Comparison of ENCODE assay signal across 11 cellular contexts in genomic region chr3:193620650-193621049, GRCh38. TPM values are rescaled to one million over a fixed set of nuclear protein-coding genes. Genes with fewer than 3 reads are reported as not detected.
A peak's percentile ranks its signal among the peaks of the same experiment; 100 is the strongest.
DNase-seq lines count a peak whose midpoint lies in the region; ATAC-seq and TF ChIP-seq lines count a peak whose summit lies in the region.
"Had no signal": no experiment of that assay in that cellular context is flagged by ENCODE, and none has a peak within 500 bp of the region (broad histone marks: within the 10 kb centered on the region; RNA-seq: fewer than 3 reads in every experiment).

No MANE protein-coding gene starts in this region.

- peaks cover 7% of the 10 kb centered on the region for H3K36me3 Mint-ChIP-seq in endothelial cell (ENCODE audit: low read depth, unreplicated experiment)

- H3K4me1 Mint-ChIP-seq in endothelial cell (ENCODE audit: unreplicated experiment), result no peaks in the 10 kb centered on the region

- no peak overlapping the region for H3K4me3 Mint-ChIP-seq in endothelial cell (ENCODE audit: unreplicated experiment)

- H3K27ac Mint-ChIP-seq in endothelial cell (ENCODE audit: unreplicated experiment), result no peak overlapping the region

- DNase-seq in fibroblast of peridontal ligament (ENCODE audit: extremely low read depth) (peak; percentile 44), endothelial cell (ENCODE audit: low spot score) (no peak), T-helper 9 cell (no peak), G401 (ENCODE audit: low spot score) (no peak), NCI-H526 treated with DMSO at 0.1 percent for 48 hours (lab: John Stamatoyannopoulos, UW) (no peak)
- DNase-seq: NCI-H2081, right cardiac atrium, transverse colon had no signal

- in situ Hi-C loops in G401 (cut with HindIII; ENCODE audit: low sequenced_read_pairs), result no loop called here

- peak; percentile 83 for ATAC-seq in GM18498 (IDR thresholded peaks at IDR 0.05; ENCODE audit: unreplicated experiment)
- peak; percentile 86 for ATAC-seq in GM21447 (IDR thresholded peaks at IDR 0.05; ENCODE audit: unreplicated experiment)
- peak; percentile 93 for ATAC-seq in HG03378 (IDR thresholded peaks at IDR 0.05; ENCODE audit: unreplicated experiment)
- ATAC-seq: right cardiac atrium had no signal

- H3K9me3 Mint-ChIP-seq in endothelial cell (ENCODE audit: unreplicated experiment), result no peaks in the 10 kb centered on the region

- H3K27me3 Mint-ChIP-seq in endothelial cell (ENCODE audit: unreplicated experiment), result no peaks in the 10 kb centered on the region

- no peak for TF ChIP-seq CTCF in endothelial cell (IDR thresholded peaks at IDR 0.05; ENCODE audit: unreplicated experiment)

RNA-seq across cellular contexts. Expression of gene OPA1, which starts 27.6 kb away (rescaled TPM):
- 67.2 TPM for total RNA-seq in endothelial cell (ENCODE audit: unreplicated experiment)
- 63.4 and 116 TPM in 2 replicates for total RNA-seq in G401 (2014; rRNA removed; shearing (Covaris generic))
